Comparison of ENCODE assay signal across 8 cellular contexts in genomic region chr2:176268976-176269318, GRCh38. TPM values are rescaled to one million over a fixed set of nuclear protein-coding genes. Genes with fewer than 3 reads are reported as not detected.
DNase-seq lines count a peak whose midpoint lies in the region; ATAC-seq, FAIRE-seq and TF ChIP-seq lines count a peak whose summit lies in the region.

No MANE protein-coding gene starts in this region.

- POLR2A ChIA-PET in A549 (lab: Yijun Ruan, JAX), result interaction anchor here (0.6 to 1.4 kb wide), 10 partner anchors 9 to 285 kb away, joined by 3 to 7 read pairs (median 4); partner anchors contain the start of gene HOXD8

- peak overlapping the region; percentile 94 for H3K27ac Mint-ChIP-seq in T-helper 17 cell

- no peak for TF ChIP-seq CTCF in A549 (IDR thresholded peaks at IDR 0.05)

- H3K4me3 Mint-ChIP-seq in T-helper 17 cell, result peak overlapping the region; percentile 97

- peak overlapping the region; percentile 85 to 98 for H3K27ac ChIP-seq in A549
- peak overlapping the region; percentile 58 for H3K27ac ChIP-seq in stomach smooth muscle (ENCODE audit: low read length)

- H3K36me3 Mint-ChIP-seq in T-helper 17 cell (ENCODE audit: low read depth), result no peaks in the 10 kb centered on the region

- H3K27me3 ChIP-seq in stomach smooth muscle (ENCODE audit: control insufficient read depth in 1 of 2, insufficient read depth in 2 of 2, low read length in 2 of 2), result peaks cover 0 to 2% of the 10 kb centered on the region in 2 donors

- no peak for TF ChIP-seq RAD21 in A549 (conservative IDR thresholded peaks at IDR 0.05 in 1 of 2, IDR thresholded peaks at IDR 0.05 in 1 of 2)

- ATAC-seq in A549 (peak; percentile 55 to 64), GM21381 (IDR thresholded peaks at IDR 0.05; ENCODE audit: unreplicated experiment) (peak; percentile 25), T-helper 17 cell (peak; percentile 28), HG03025 (IDR thresholded peaks at IDR 0.05; ENCODE audit: low FRiP score, unreplicated experiment) (no peak), HG03097 (IDR thresholded peaks at IDR 0.05; ENCODE audit: low FRiP score, unreplicated experiment) (no peak)

- peaks cover 29% of the 10 kb centered on the region for H3K27me3 Mint-ChIP-seq in T-helper 17 cell

- no peak for TF ChIP-seq POLR2A in A549 (IDR thresholded peaks at IDR 0.05; ENCODE audit: low read length)

- no peak for FAIRE-seq in A549 (lab: Jason Lieb, UNC)

- 19% methylated on average over 10 of the region's 10 CpGs for WGBS in A549 (ENCODE audit: missing lambda C conversion rate)

- no peaks in the 10 kb centered on the region for H3K36me3 ChIP-seq in stomach smooth muscle (ENCODE audit: control insufficient read depth in 2 of 2, insufficient read depth in 2 of 2, low read length in 2 of 2)

- no peaks in the 10 kb centered on the region for H3K9me3 ChIP-seq in A549
- no peaks in the 10 kb centered on the region for H3K9me3 ChIP-seq in T-helper 17 cell (ENCODE audit: control insufficient read depth, low read length, poor library complexity, severe bottlenecking)
- no peaks in the 10 kb centered on the region for H3K9me3 ChIP-seq in stomach smooth muscle (ENCODE audit: control insufficient read depth in 2 of 2, low read length in 2 of 2)

- H3K4me1 Mint-ChIP-seq in T-helper 17 cell, result peaks cover 19% of the 10 kb centered on the region

- CTCF ChIA-PET in A549 (lab: Yijun Ruan, JAX), result no interaction called here

- DNase-seq in A549 (ENCODE audit: low read depth in 1 of 2, low spot score in 1 of 2) (no peak), T-helper 17 cell (no peak), DMS153 (lab: John Stamatoyannopoulos, UW) (no peak)

- TF ChIP-seq EP300 in A549 (IDR thresholded peaks at IDR 0.05), result no peak

- H3K4me3 ChIP-seq in A549 (peak overlapping the region; percentile 71), iPS-11a (ENCODE audit: low read depth, low read length) (peak overlapping the region; percentile 28), stomach smooth muscle (ENCODE audit: low read length in 2 of 2) (peak overlapping the region; percentile 97 to 99)

- peaks cover 8% of the 10 kb centered on the region; the same call in 2 of the 3 replicates for H3K4me1 ChIP-seq in A549
- H3K4me1 ChIP-seq in stomach smooth muscle (ENCODE audit: control insufficient read depth, insufficient read depth, low read length), result no peaks in the 10 kb centered on the region

- H3K4me2 ChIP-seq in A549, result peak overlapping the region; percentile 87

- peak overlapping the region; percentile 30 to 94 for H3K9ac ChIP-seq in stomach smooth muscle (ENCODE audit: low read length in 2 of 2)

TF ChIP-seq in A549, 52 proteins besides CTCF, POLR2A, EP300 and RAD21:
- no peak for TF ChIP-seq ZSCAN20 (CRISPR knock-in tag; IDR thresholded peaks at IDR 0.05)
- no peak for TF ChIP-seq CHD2 (IDR thresholded peaks at IDR 0.05; ENCODE audit: low read length, partially characterized antibody)
- no peak for TF ChIP-seq HOXB5 (CRISPR knock-in tag; IDR thresholded peaks at IDR 0.05)
- TF ChIP-seq ESRRA (IDR thresholded peaks at IDR 0.05; ENCODE audit: borderline replicate concordance, low read length), result no peak
- TF ChIP-seq JUNB (IDR thresholded peaks at IDR 0.05), result no peak
- no peak for TF ChIP-seq EHMT2 (IDR thresholded peaks at IDR 0.05; ENCODE audit: low read depth)
- no peak for TF ChIP-seq NPAS2 (CRISPR knock-in tag; IDR thresholded peaks at IDR 0.05; ENCODE audit: borderline replicate concordance)
- TF ChIP-seq ZC3H11A (IDR thresholded peaks at IDR 0.05), result no peak
- TF ChIP-seq, protein P1, sequence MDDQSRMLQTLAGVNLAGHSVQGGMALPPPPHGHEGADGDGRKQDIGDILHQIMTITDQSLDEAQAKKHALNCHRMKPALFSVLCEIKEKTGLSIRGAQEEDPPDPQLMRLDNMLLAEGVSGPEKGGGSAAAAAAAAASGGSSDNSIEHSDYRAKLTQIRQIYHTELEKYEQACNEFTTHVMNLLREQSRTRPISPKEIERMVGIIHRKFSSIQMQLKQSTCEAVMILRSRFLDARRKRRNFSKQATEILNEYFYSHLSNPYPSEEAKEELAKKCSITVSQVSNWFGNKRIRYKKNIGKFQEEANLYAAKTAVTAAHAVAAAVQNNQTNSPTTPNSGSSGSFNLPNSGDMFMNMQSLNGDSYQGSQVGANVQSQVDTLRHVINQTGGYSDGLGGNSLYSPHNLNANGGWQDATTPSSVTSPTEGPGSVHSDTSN (IDR thresholded peaks at IDR 0.05), result no peak
- TF ChIP-seq JUN (IDR thresholded peaks at IDR 0.05), result no peak

RNA-seq across cellular contexts. Expression of gene MTX2, which starts 0.3 kb away (rescaled TPM):
- polyA plus RNA-seq in A549 (2011; rRNA removed), result 77.2 and 81.8 TPM in 2 replicates
- polyA plus RNA-seq in A549 (2012; cell fraction: cytosol; rRNA removed), result 37.3 TPM in 2 replicates
- 15.4 and 22.5 TPM in 2 replicates for polyA plus RNA-seq in A549 (2012; cell fraction: nucleus; rRNA removed)
- polyA plus RNA-seq in A549 (2017; fragmentation: RNase III; extraction: RNeasy Plus Mini Kit Qiagen cat#74134 plus additional on column Dnase treatment), result 56.9 to 60.1 TPM (median 58.5 TPM) in 3 replicates
- polyA minus RNA-seq in A549 (2011; rRNA and poly(A)+ RNA removed), result 4.7 and 6.4 TPM in 2 replicates
- 1 to 10 TPM; 6.1 to 7.5 TPM for total RNA-seq in T-helper 17 cell

Comparison
In these comparisons a context has a peak if more than half of its experiments do, and no peak if none do; other contexts are left out.
1. ATAC-seq: peak in A549 (2 of 2), GM21381 (single experiment) and T-helper 17 cell (single experiment); none in HG03025 (single experiment) and HG03097 (single experiment).
2. H3K4me3 ChIP-seq: peak in every context shown above with its lines; median percentile 98 in stomach smooth muscle; 71 in A549; 28 in iPS-11a.